In genomic region chr6:115914098-115914497, GRCh38 we compare ENCODE assay signal across 1 cellular context.
TF ChIP-seq lines count a peak whose summit lies in the region.

No MANE protein-coding gene starts in this region.

TF ChIP-seq in WTC11, 78 proteins besides CTCF, POLR2A, EP300 and RAD21 (continued from another document):
- TF ChIP-seq, protein P1, sequence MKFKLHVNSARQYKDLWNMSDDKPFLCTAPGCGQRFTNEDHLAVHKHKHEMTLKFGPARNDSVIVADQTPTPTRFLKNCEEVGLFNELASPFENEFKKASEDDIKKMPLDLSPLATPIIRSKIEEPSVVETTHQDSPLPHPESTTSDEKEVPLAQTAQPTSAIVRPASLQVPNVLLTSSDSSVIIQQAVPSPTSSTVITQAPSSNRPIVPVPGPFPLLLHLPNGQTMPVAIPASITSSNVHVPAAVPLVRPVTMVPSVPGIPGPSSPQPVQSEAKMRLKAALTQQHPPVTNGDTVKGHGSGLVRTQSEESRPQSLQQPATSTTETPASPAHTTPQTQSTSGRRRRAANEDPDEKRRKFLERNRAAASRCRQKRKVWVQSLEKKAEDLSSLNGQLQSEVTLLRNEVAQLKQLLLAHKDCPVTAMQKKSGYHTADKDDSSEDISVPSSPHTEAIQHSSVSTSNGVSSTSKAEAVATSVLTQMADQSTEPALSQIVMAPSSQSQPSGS (CRISPR knock-in tag; IDR thresholded peaks at IDR 0.05; ENCODE audit: borderline replicate concordance, low read depth) = no peak
- TF ChIP-seq ETV6 (CRISPR knock-in tag; IDR thresholded peaks at IDR 0.05) = no peak
- no peak for TF ChIP-seq TCF7 (CRISPR knock-in tag; IDR thresholded peaks at IDR 0.05; ENCODE audit: low read depth)
- no peak for TF ChIP-seq E2F5 (CRISPR knock-in tag; IDR thresholded peaks at IDR 0.05)
- no peak for TF ChIP-seq TP53 (CRISPR knock-in tag; IDR thresholded peaks at IDR 0.05)
- TF ChIP-seq RELA (CRISPR knock-in tag; IDR thresholded peaks at IDR 0.05; ENCODE audit: borderline replicate concordance) = no peak
- no peak for TF ChIP-seq OVOL2 (CRISPR knock-in tag; IDR thresholded peaks at IDR 0.05; ENCODE audit: borderline replicate concordance)
